ENCODE assay signal across 16 cellular contexts in the genomic region with DNA sequence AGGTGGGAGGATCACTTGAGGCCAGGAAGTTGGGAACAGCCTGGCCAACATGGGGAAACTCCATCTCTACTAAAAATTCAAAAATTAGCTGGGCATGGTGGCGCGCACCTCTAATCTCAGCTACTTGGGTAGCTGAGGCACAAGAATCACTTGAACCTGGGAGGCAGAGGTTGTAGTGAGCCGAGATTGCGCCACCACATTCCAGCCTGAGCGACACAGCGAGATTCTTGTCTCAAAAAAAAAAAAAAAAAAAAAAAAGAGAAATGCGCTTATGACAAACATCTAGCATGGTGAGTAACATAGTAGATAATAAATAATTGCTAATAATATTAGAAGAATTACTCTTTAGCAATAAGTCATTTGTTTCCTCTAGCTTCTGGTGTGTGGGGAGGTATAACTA. TPM values are rescaled to one million over a fixed set of nuclear protein-coding genes. Genes with fewer than 3 reads are reported as not detected.
DNase-seq lines count a peak whose midpoint lies in the region; ATAC-seq, FAIRE-seq and TF ChIP-seq lines count a peak whose summit lies in the region.
"Had no signal": no experiment of that assay in that cellular context is flagged by ENCODE, and none has a peak within 500 bp of the region (broad histone marks: within the 10 kb centered on the region; RNA-seq: fewer than 3 reads in every experiment).

No MANE protein-coding gene starts in this region.

- H3K9me3 ChIP-seq in HCT116 (ENCODE audit: control insufficient read depth in 1 of 2, insufficient read depth in 1 of 2, low read depth in 1 of 2, low read length in 2 of 2) (no peaks in the 10 kb centered on the region), kidney (ENCODE audit: control insufficient read depth in 1 of 2, low read length in 2 of 2) (no peaks in the 10 kb centered on the region), skeletal muscle tissue (ENCODE audit: control insufficient read depth in 3 of 3, low read length in 3 of 3) (no peaks in the 10 kb centered on the region)

- no TSS peak for BruUV-seq in HCT116 (replicated peaks; lab: Mats Ljungman, UMichigan)

- FAIRE-seq in kidney (lab: Jason Lieb, UNC), result no peak

- H2AFZ ChIP-seq in HCT116 (ENCODE audit: low read depth, low read length, poor library complexity, severe bottlenecking), result no peak overlapping the region

- ATAC-seq in HCT116 (no peak), GM18517 (IDR thresholded peaks at IDR 0.05; ENCODE audit: unreplicated experiment) (no peak), HG03097 (IDR thresholded peaks at IDR 0.05; ENCODE audit: low FRiP score, unreplicated experiment) (no peak), HG03108 (IDR thresholded peaks at IDR 0.05; ENCODE audit: unreplicated experiment) (no peak)
- ATAC-seq: stimulated activated effector memory CD8-positive, alpha-beta T cell treated with anti-CD3 and anti-CD28 coated beads, Interleukin-12 subunit alpha, Interleukin-12 subunit beta, amount 100 ng/mL, for 72 hours had no signal

- H3K27ac ChIP-seq in HCT116 (ENCODE audit: low read depth, low read length), result no peak overlapping the region
- peak overlapping the region; percentile 90 for H3K27ac ChIP-seq in brain microvascular endothelial cell
- H3K27ac ChIP-seq in kidney (ENCODE audit: low read depth in 2 of 2, low read length in 2 of 2), result peak overlapping the region; percentile 61 to 71
- peak overlapping the region; percentile 99 for H3K27ac ChIP-seq in skeletal muscle tissue (ENCODE audit: low read depth, low read length)

- peaks cover 12% of the 10 kb centered on the region for H3K79me2 ChIP-seq in HCT116 (ENCODE audit: insufficient read depth, low read length)

- no peak for TF ChIP-seq POLR2A in HCT116 (IDR thresholded peaks at IDR 0.05; ENCODE audit: borderline replicate concordance, extremely low read depth, insufficient read depth, insufficient read length)

- no peak for DNase-seq in HCT116 (ENCODE audit: low read depth, low spot score)
- no peak for DNase-seq in brain microvascular endothelial cell
- no peak for DNase-seq in kidney
- DNase-seq in DMS153 (lab: John Stamatoyannopoulos, UW), result no peak
- DNase-seq: activated CD4-positive, CD25-positive, alpha-beta regulatory T cell treated with anti-CD3 and anti-CD28 coated beads, Interleukin-2, amount 50 U/mL, for 72 hours; activated T-cell treated with anti-CD3 and anti-CD28 coated beads, Interleukin-2, amount 50 U/mL, for 24 hours; H9; MM.1S; NCI-H2107; NK-92 treated with Interleukin-12 subunit alpha and Interleukin-12 subunit beta, amount 100 ng/mL, for 24 hours; stimulated activated CD4-positive, alpha-beta T cell treated with anti-CD3 and anti-CD28 coated beads, Interleukin-2, amount 100 ng/mL, for 48 hours had no signal

- in situ Hi-C loops in brain microvascular endothelial cell (cut with HindIII; ENCODE audit: low pct_ligation_motif_present, low sequenced_read_pairs), result no loop called here

- no peak overlapping the region for H3K4me3 ChIP-seq in HCT116 (replicated peaks in 1 of 2; ENCODE audit: low read depth in 1 of 2, low read length in 2 of 2)
- no peak overlapping the region for H3K4me3 ChIP-seq in brain microvascular endothelial cell (ENCODE audit: low read depth, low read length)
- no peak overlapping the region for H3K4me3 ChIP-seq in kidney (ENCODE audit: low read length in 2 of 2)
- H3K4me3 ChIP-seq in skeletal muscle tissue (ENCODE audit: low read length in 3 of 3), result no peak overlapping the region

- RAD21 ChIA-PET in HCT116 (lab: Charles Lee; ENCODE audit: low non-redundant PET in 1 of 2, low total read pairs in 2 of 2, uncharacterized antibody in 2 of 2, unreplicated experiment in 2 of 2), result no interaction called here

- intact Hi-C loops in HCT116 (cut with micrococcal nuclease), result no loop called here
- intact Hi-C loops in kidney (cut with DNase I), result no loop called here

- CTCF ChIA-PET in HCT116 (lab: Charles Lee), result no interaction called here

- no peaks in the 10 kb centered on the region for H3K27me3 ChIP-seq in HCT116 (ENCODE audit: insufficient read depth, low read length)
- no peaks in the 10 kb centered on the region for H3K27me3 ChIP-seq in brain microvascular endothelial cell (replicated peaks)
- no peaks in the 10 kb centered on the region for H3K27me3 ChIP-seq in skeletal muscle tissue (ENCODE audit: control insufficient read depth in 3 of 3, insufficient read depth in 3 of 3, low read length in 3 of 3)

- H3K4me2 ChIP-seq in HCT116 (ENCODE audit: low read length), result peak overlapping the region; percentile 70

- H3K36me3 ChIP-seq in HCT116 (ENCODE audit: control insufficient read depth in 1 of 2, insufficient read depth in 2 of 2, low read length in 2 of 2) (no peaks in the 10 kb centered on the region), brain microvascular endothelial cell (replicated peaks) (no peaks in the 10 kb centered on the region), kidney (ENCODE audit: control insufficient read depth in 1 of 2, insufficient read depth in 2 of 2, low read length in 2 of 2) (no peaks in the 10 kb centered on the region), skeletal muscle tissue (ENCODE audit: control insufficient read depth in 3 of 3, insufficient read depth in 3 of 3, low read length in 3 of 3) (no peaks in the 10 kb centered on the region)

- 0 out of 2 replicates have a peak overlapping the region, but pooled peaks have one; percentile 46 for H3K9ac ChIP-seq in HCT116 (ENCODE audit: low read length)
- H3K9ac ChIP-seq in kidney (ENCODE audit: low read length in 2 of 2), result no peak overlapping the region
- H3K9ac ChIP-seq in skeletal muscle tissue (ENCODE audit: low read depth in 1 of 3, low read length in 3 of 3), result no peak overlapping the region

- no peak for TF ChIP-seq CTCF in HCT116 (IDR thresholded peaks at IDR 0.05 in 2 of 3, conservative IDR thresholded peaks at IDR 0.05 in 1 of 3; ENCODE audit: borderline replicate concordance in 1 of 3, insufficient read depth in 1 of 3, low read depth in 2 of 3, low read length in 2 of 3)
- TF ChIP-seq CTCF in brain microvascular endothelial cell (IDR thresholded peaks at IDR 0.05; ENCODE audit: low read depth, low read length, missing control alignments), result no peak
- TF ChIP-seq CTCF in kidney (IDR thresholded peaks at IDR 0.05; ENCODE audit: borderline replicate concordance, extremely low read depth, insufficient read depth), result no peak

- POLR2A ChIA-PET in HCT116 (lab: Charles Lee), result no interaction called here

- H4K20me1 ChIP-seq in HCT116 (ENCODE audit: insufficient read depth), result no peaks in the 10 kb centered on the region

- TF ChIP-seq RAD21 in HCT116 (IDR thresholded peaks at IDR 0.05; ENCODE audit: low read depth), result no peak

- H3K9me2 ChIP-seq in HCT116 (ENCODE audit: insufficient read depth), result no peaks in the 10 kb centered on the region

- H3K4me1 ChIP-seq in HCT116 (ENCODE audit: control insufficient read depth in 1 of 2, insufficient read depth in 2 of 2, low read length in 2 of 2) (peaks cover 63 to 87% of the 10 kb centered on the region in 2 experiments), kidney (ENCODE audit: control insufficient read depth in 1 of 2, insufficient read depth in 1 of 2, low read depth in 1 of 2, low read length in 2 of 2) (peaks cover 45 to 71% of the 10 kb centered on the region in 2 donors), skeletal muscle tissue (ENCODE audit: control insufficient read depth in 3 of 3, insufficient read depth in 3 of 3, low read length in 3 of 3) (peaks cover 75 to 81% (median 78%) of the 10 kb centered on the region in 3 donors)

TF ChIP-seq in HCT116, 20 proteins besides CTCF, POLR2A, EP300 and RAD21:
- TF ChIP-seq EZH2phosphoT487 (IDR thresholded peaks at IDR 0.05; ENCODE audit: borderline replicate concordance), result no peak
- TF ChIP-seq CEBPB (IDR thresholded peaks at IDR 0.05; ENCODE audit: low read depth), result peak; percentile 61

RNA-seq across cellular contexts. Expression of gene RUSC2, which starts 25.9 kb away (rescaled TPM):
- total RNA-seq in HCT116 (2021; ENCODE audit: unreplicated experiment) (11.6 TPM), kidney (27.3 TPM), skeletal muscle tissue (29.2 TPM)
- 7.3 and 7.7 TPM in 2 replicates for polyA plus RNA-seq in HCT116 (2012)
- polyA plus RNA-seq in kidney (ENCODE audit: insufficient read depth, low read depth, low replicate concordance), result 13.4 TPM
